Comparison of ENCODE assay signal across 1 cellular context in genomic region chr6:104859225-104860146, GRCh38.
TF ChIP-seq lines count a peak whose summit lies in the region.

Gene HACE1, minus strand, starts transcription at chr6:104859919. Its CDS starts 277 bp downstream, at chr6:104859642.

TF ChIP-seq in GM23338, 12 proteins besides CTCF, POLR2A, EP300 and RAD21 (continued from another document):
- TF ChIP-seq ZNF462 (CRISPR knock-in tag; IDR thresholded peaks at IDR 0.05), result no peak
- no peak for TF ChIP-seq ZNF331 (CRISPR knock-in tag; IDR thresholded peaks at IDR 0.05; ENCODE audit: low read depth)
- TF ChIP-seq ZNF114 (CRISPR knock-in tag; IDR thresholded peaks at IDR 0.05), result no peak
- TF ChIP-seq CREB1 (CRISPR knock-in tag; IDR thresholded peaks at IDR 0.05; ENCODE audit: low read depth), result peak; percentile 70
- no peak for TF ChIP-seq NANOG (IDR thresholded peaks at IDR 0.05; ENCODE audit: borderline replicate concordance)
- TF ChIP-seq JUNB (IDR thresholded peaks at IDR 0.05; ENCODE audit: unreplicated experiment), result no peak
- TF ChIP-seq STAT1 (IDR thresholded peaks at IDR 0.05; ENCODE audit: unreplicated experiment), result no peak
- TF ChIP-seq, protein P1, sequence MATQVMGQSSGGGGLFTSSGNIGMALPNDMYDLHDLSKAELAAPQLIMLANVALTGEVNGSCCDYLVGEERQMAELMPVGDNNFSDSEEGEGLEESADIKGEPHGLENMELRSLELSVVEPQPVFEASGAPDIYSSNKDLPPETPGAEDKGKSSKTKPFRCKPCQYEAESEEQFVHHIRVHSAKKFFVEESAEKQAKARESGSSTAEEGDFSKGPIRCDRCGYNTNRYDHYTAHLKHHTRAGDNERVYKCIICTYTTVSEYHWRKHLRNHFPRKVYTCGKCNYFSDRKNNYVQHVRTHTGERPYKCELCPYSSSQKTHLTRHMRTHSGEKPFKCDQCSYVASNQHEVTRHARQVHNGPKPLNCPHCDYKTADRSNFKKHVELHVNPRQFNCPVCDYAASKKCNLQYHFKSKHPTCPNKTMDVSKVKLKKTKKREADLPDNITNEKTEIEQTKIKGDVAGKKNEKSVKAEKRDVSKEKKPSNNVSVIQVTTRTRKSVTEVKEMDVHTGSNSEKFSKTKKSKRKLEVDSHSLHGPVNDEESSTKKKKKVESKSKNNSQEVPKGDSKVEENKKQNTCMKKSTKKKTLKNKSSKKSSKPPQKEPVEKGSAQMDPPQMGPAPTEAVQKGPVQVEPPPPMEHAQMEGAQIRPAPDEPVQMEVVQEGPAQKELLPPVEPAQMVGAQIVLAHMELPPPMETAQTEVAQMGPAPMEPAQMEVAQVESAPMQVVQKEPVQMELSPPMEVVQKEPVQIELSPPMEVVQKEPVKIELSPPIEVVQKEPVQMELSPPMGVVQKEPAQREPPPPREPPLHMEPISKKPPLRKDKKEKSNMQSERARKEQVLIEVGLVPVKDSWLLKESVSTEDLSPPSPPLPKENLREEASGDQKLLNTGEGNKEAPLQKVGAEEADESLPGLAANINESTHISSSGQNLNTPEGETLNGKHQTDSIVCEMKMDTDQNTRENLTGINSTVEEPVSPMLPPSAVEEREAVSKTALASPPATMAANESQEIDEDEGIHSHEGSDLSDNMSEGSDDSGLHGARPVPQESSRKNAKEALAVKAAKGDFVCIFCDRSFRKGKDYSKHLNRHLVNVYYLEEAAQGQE (IDR thresholded peaks at IDR 0.05; ENCODE audit: unreplicated experiment), result no peak
- TF ChIP-seq, protein P2, sequence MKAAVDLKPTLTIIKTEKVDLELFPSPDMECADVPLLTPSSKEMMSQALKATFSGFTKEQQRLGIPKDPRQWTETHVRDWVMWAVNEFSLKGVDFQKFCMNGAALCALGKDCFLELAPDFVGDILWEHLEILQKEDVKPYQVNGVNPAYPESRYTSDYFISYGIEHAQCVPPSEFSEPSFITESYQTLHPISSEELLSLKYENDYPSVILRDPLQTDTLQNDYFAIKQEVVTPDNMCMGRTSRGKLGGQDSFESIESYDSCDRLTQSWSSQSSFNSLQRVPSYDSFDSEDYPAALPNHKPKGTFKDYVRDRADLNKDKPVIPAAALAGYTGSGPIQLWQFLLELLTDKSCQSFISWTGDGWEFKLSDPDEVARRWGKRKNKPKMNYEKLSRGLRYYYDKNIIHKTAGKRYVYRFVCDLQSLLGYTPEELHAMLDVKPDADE (IDR thresholded peaks at IDR 0.05), result peak; percentile 89
